ENCODE assay signal across 8 cellular contexts in genomic region chr20:44475694-44476560, GRCh38. TPM values are rescaled to one million over a fixed set of nuclear protein-coding genes. Genes with fewer than 3 reads are reported as not detected.
DNase-seq lines count a peak whose midpoint lies in the region; ATAC-seq, FAIRE-seq and TF ChIP-seq lines count a peak whose summit lies in the region.

Gene TTPAL, plus strand, starts transcription at chr20:44475874. Its CDS starts 4,126 bp downstream, at chr20:44480000.

- H3K79me2 ChIP-seq in OCI-LY3 (ENCODE audit: low read length) = peaks cover 16% of the 10 kb centered on the region

- peak within 1 kb of the TSS; percentile 91 for H3K9ac ChIP-seq in OCI-LY3 (ENCODE audit: low read length)

- FAIRE-seq in D721Med (lab: Jason Lieb, UNC) = no peak

- peak within 1 kb of the TSS; percentile 42 for H3K27ac ChIP-seq in OCI-LY3 (ENCODE audit: low read length)

- DNase-seq in D721Med (ENCODE audit: insufficient read length, low spot score) = peak; percentile 60
- peak; percentile 92 for DNase-seq in HuH-7 (ENCODE audit: low spot score)
- peak; percentile 80 for DNase-seq in activated T-cell treated with anti-CD3 and anti-CD28 coated beads for 1 hour (ENCODE audit: low read depth)
- peak; percentile 91 for DNase-seq in epithelial cell of esophagus (ENCODE audit: low read depth)
- DNase-seq in mucosa of descending colon = peak; percentile 92 to 95 (median 94)
- DNase-seq in stimulated activated CD8-positive, alpha-beta memory T cell treated with anti-CD3 and anti-CD28 coated beads, Interleukin-4, amount 100 ng/mL, for 1 hour (ENCODE audit: low read depth in 2 of 2, low spot score in 1 of 2) = peak; percentile 67 to 76

- ATAC-seq in GM21526 (IDR thresholded peaks at IDR 0.05; ENCODE audit: low FRiP score, unreplicated experiment) = peak; percentile 84
- ATAC-seq in mucosa of descending colon = peak; percentile 99

- no peaks in the 10 kb centered on the region for H4K20me1 ChIP-seq in OCI-LY3 (ENCODE audit: insufficient read depth, low read length)

- intact Hi-C loops in mucosa of descending colon (cut with DNase I, micrococcal nuclease) = loop anchor here in 1 of 2 donors (10.0 kb wide), 1 partner anchor 261 kb away; the partner anchor contains the start of gene OSER1

- H2AFZ ChIP-seq in OCI-LY3 (ENCODE audit: low read depth, low read length) = peak within 1 kb of the TSS; percentile 81

- H3K4me2 ChIP-seq in OCI-LY3 (ENCODE audit: low read length) = peak within 1 kb of the TSS; percentile 86

- H3K27me3 ChIP-seq in OCI-LY3 (ENCODE audit: low read depth, low read length) = peaks cover 4% of the 10 kb centered on the region

- peak within 1 kb of the TSS; percentile 89 for H3K4me3 ChIP-seq in OCI-LY3 (ENCODE audit: low read length)
- H3K4me3 ChIP-seq in epithelial cell of esophagus (ENCODE audit: low read length) = peak within 1 kb of the TSS; percentile 97
- H3K4me3 ChIP-seq in mucosa of descending colon = peak within 1 kb of the TSS; percentile 71

- H3K36me3 ChIP-seq in OCI-LY3 (replicated peaks; ENCODE audit: low read depth, low read length) (no peaks in the 10 kb centered on the region), mucosa of descending colon (ENCODE audit: low read depth) (no peaks in the 10 kb centered on the region)

- TF ChIP-seq CTCF in D721Med (IDR thresholded peaks at IDR 0.05; ENCODE audit: insufficient read depth, missing control alignments) (peak; percentile 11), OCI-LY3 (IDR thresholded peaks at IDR 0.05; ENCODE audit: low read depth, low read length) (peak; percentile 39), epithelial cell of esophagus (IDR thresholded peaks at IDR 0.05; ENCODE audit: insufficient read depth, low read depth, low read length, missing control alignments) (peak; percentile 33), mucosa of descending colon (IDR thresholded peaks at IDR 0.05) (peak; percentile 43)

- H3K4me1 ChIP-seq in OCI-LY3 (ENCODE audit: low read length) = peaks cover 11% of the 10 kb centered on the region
- H3K4me1 ChIP-seq in mucosa of descending colon (ENCODE audit: low read depth) = peaks cover 12% of the 10 kb centered on the region

- H3K9me3 ChIP-seq in OCI-LY3 (ENCODE audit: insufficient read depth, low read length) (no peaks in the 10 kb centered on the region), mucosa of descending colon (no peaks in the 10 kb centered on the region)

RNA-seq across cellular contexts. Expression of gene TTPAL, which starts in this region (rescaled TPM):
- 10 to 100 TPM in 1 of 3 donors, 1 to 10 TPM in 2; 7.2 to 10.2 (median 9.9) TPM for total RNA-seq in mucosa of descending colon

Comparison
In these comparisons a context has a peak if more than half of its experiments do, and no peak if none do; other contexts are left out.
1. Peak in every context shown above with its lines: DNase-seq, ATAC-seq, H3K4me3 ChIP-seq and H3K27ac ChIP-seq.